Comparison of ENCODE assay signal across 9 cellular contexts in genomic region chr3:170584585-170585007, GRCh38. TPM values are rescaled to one million over a fixed set of nuclear protein-coding genes. Genes with fewer than 3 reads are reported as not detected.
DNase-seq lines count a peak whose midpoint lies in the region; ATAC-seq and TF ChIP-seq lines count a peak whose summit lies in the region.
"Had no signal": no experiment of that assay in that cellular context is flagged by ENCODE, and none has a peak within 500 bp of the region (broad histone marks: within the 10 kb centered on the region; RNA-seq: fewer than 3 reads in every experiment).

No MANE protein-coding gene starts in this region.

- H3K27ac ChIP-seq in dorsolateral prefrontal cortex: peak overlapping the region in 43 of 59 donors; percentile 7 to 90 (median 79)
- no peak overlapping the region for H3K27ac ChIP-seq in liver (ENCODE audit: low read depth in 1 of 2, low read length in 2 of 2)
- H3K27ac ChIP-seq: KMS-11 had no signal

- H3K4me3 ChIP-seq in dorsolateral prefrontal cortex (peak overlapping the region; percentile 48 to 78 (median 67)), liver (ENCODE audit: low read depth in 1 of 3, low read length in 3 of 3) (no peak overlapping the region)

- peaks cover 4% of the 10 kb centered on the region for H3K9me3 Mint-ChIP-seq in activated CD4-positive, alpha-beta T cell treated with anti-CD3 and anti-CD28 coated beads for 36 hours (ENCODE audit: low read depth)

- no peak overlapping the region for H3K9ac ChIP-seq in liver (ENCODE audit: low read depth in 1 of 2, low read length in 2 of 2)
- H3K9ac ChIP-seq: KMS-11 had no signal

- H3K27me3 ChIP-seq in dorsolateral prefrontal cortex (peaks cover 0 to 10% (median 0%) of the 10 kb centered on the region in 45 donors), liver (ENCODE audit: control insufficient read depth in 4 of 4, insufficient read depth in 4 of 4, low read length in 3 of 4) (no peaks in the 10 kb centered on the region)

- no peak overlapping the region for H3K4me3 Mint-ChIP-seq in activated CD4-positive, alpha-beta T cell treated with anti-CD3 and anti-CD28 coated beads for 36 hours

- no peaks in the 10 kb centered on the region for H3K9me3 ChIP-seq in liver (ENCODE audit: control insufficient read depth in 4 of 4, low read length in 3 of 4)

- ATAC-seq in activated CD4-positive, alpha-beta T cell treated with anti-CD3 and anti-CD28 coated beads for 36 hours: no peak
- ATAC-seq in HG02571 (IDR thresholded peaks at IDR 0.05; ENCODE audit: unreplicated experiment) (no peak), HG03457 (IDR thresholded peaks at IDR 0.05; ENCODE audit: unreplicated experiment) (no peak)

- H3K27me3 Mint-ChIP-seq in activated CD4-positive, alpha-beta T cell treated with anti-CD3 and anti-CD28 coated beads for 36 hours: peaks cover 49% of the 10 kb centered on the region

- WGBS in liver: 4% methylated on average over 20 of the region's 20 CpGs

- H3K36me3 Mint-ChIP-seq in activated CD4-positive, alpha-beta T cell treated with anti-CD3 and anti-CD28 coated beads for 36 hours (ENCODE audit: low read depth): no peaks in the 10 kb centered on the region

- DNase-seq in DMS 273 treated with DMSO at 0.1 percent for 48 hours (lab: John Stamatoyannopoulos, UW) (peak; percentile 23), HuH-7 (ENCODE audit: low spot score) (peak; percentile 91), dorsolateral prefrontal cortex (peak; percentile 50 to 74 (median 64))
- DNase-seq in activated CD4-positive, alpha-beta T cell treated with anti-CD3 and anti-CD28 coated beads for 36 hours: peak; percentile 79
- DNase-seq in stimulated activated CD8-positive, alpha-beta memory T cell treated with anti-CD3 and anti-CD28 coated beads, Interleukin-7, amount 100 ng/mL, for 24 hours (ENCODE audit: low read depth): peak; percentile 20

- TF ChIP-seq CTCF in dorsolateral prefrontal cortex (IDR thresholded peaks at IDR 0.05 in 54 of 56, conservative IDR thresholded peaks at IDR 0.05 in 2 of 56; ENCODE audit: low read depth in 1 of 56, partially characterized antibody in 56 of 56) (peak in 14 of 56 donors; percentile 4 to 26 (median 16)), liver (IDR thresholded peaks at IDR 0.05; ENCODE audit: low read depth, low read length, missing input control) (no peak)

- peaks cover 0 to 8% (median 4%) of the 10 kb centered on the region in 4 donors for H3K4me1 ChIP-seq in liver (ENCODE audit: control insufficient read depth in 4 of 4, insufficient read depth in 4 of 4, low read length in 3 of 4)

- intact Hi-C loops in activated CD4-positive, alpha-beta T cell treated with anti-CD3 and anti-CD28 coated beads for 36 hours (cut with DNase I, micrococcal nuclease): no loop called here
- intact Hi-C loops in dorsolateral prefrontal cortex (cut with DNase I): loop anchor here in 1 of 2 donors (10.0 kb wide), 1 partner anchor 60 kb away; no protein-coding TSS in a partner anchor

- CTCF ChIA-PET in activated CD4-positive, alpha-beta T cell treated with anti-CD3 and anti-CD28 coated beads for 36 hours (lab: Charles Lee): interaction anchor here (0.8 to 1.2 kb wide), 2 partner anchors 11 to 73 kb away, joined by 3 read pairs; no protein-coding TSS in a partner anchor

- no peaks in the 10 kb centered on the region for H3K4me1 Mint-ChIP-seq in activated CD4-positive, alpha-beta T cell treated with anti-CD3 and anti-CD28 coated beads for 36 hours

- no peaks in the 10 kb centered on the region for H3K36me3 ChIP-seq in liver (ENCODE audit: control insufficient read depth in 4 of 4, insufficient read depth in 3 of 4, low read depth in 1 of 4, low read length in 3 of 4)

- POLR2A ChIA-PET in activated CD4-positive, alpha-beta T cell treated with anti-CD3 and anti-CD28 coated beads for 36 hours (lab: Charles Lee): no interaction called here

- H3K27ac Mint-ChIP-seq in activated CD4-positive, alpha-beta T cell treated with anti-CD3 and anti-CD28 coated beads for 36 hours: no peak overlapping the region

- no peak for TF ChIP-seq RAD21 in liver (IDR thresholded peaks at IDR 0.05)

TF ChIP-seq in liver, 16 proteins besides CTCF, POLR2A, EP300 and RAD21:
- TF ChIP-seq REST (IDR thresholded peaks at IDR 0.05): peak; percentile 100
- TF ChIP-seq SP1 (IDR thresholded peaks at IDR 0.05): no peak
TF ChIP-seq in liver: peak in this region for 1.

RNA-seq across cellular contexts. Expression of gene SLC7A14, which starts 1.3 kb away (rescaled TPM):
- total RNA-seq in activated CD4-positive, alpha-beta T cell treated with anti-CD3 and anti-CD28 coated beads for 36 hours: not detected
- 10 to 100 TPM in 119 of 120 experiments, 1 to 10 TPM in 1; 9.7 to 52.5 (median 32.6) TPM for total RNA-seq in dorsolateral prefrontal cortex
- under 1 TPM in 1 of 2 donors, not detected in 1; under 0.01 TPM for total RNA-seq in liver
- polyA plus RNA-seq in liver: under 1 TPM; under 0.01 to 0.01 TPM

Comparison
In these comparisons a context has a peak if more than half of its experiments do, and no peak if none do; other contexts are left out.
1. DNase-seq: peak in every context shown above with its lines; median percentile 91 in HuH-7; 79 in activated CD4-positive, alpha-beta T cell treated with anti-CD3 and anti-CD28 coated beads for 36 hours; 64 in dorsolateral prefrontal cortex; 23 in DMS 273 treated with DMSO at 0.1 percent for 48 hours; 20 in stimulated activated CD8-positive, alpha-beta memory T cell treated with anti-CD3 and anti-CD28 coated beads, Interleukin-7, amount 100 ng/mL, for 24 hours.
2. H3K27ac ChIP-seq: peak in dorsolateral prefrontal cortex (43 of 59); none in liver (0 of 2).
3. H3K4me3 ChIP-seq: peak in dorsolateral prefrontal cortex (59 of 59); none in liver (0 of 3).
4. RNA of gene SLC7A14, which starts 1.3 kb away (total RNA-seq): 9.7 to 52.5 TPM in dorsolateral prefrontal cortex; not detected in activated CD4-positive, alpha-beta T cell treated with anti-CD3 and anti-CD28 coated beads for 36 hours and under 0.01 TPM in liver; every median in the first group is over 10 times any median in the second.